Comparison of ENCODE assay signal across 1 cellular context in the genomic region with DNA sequence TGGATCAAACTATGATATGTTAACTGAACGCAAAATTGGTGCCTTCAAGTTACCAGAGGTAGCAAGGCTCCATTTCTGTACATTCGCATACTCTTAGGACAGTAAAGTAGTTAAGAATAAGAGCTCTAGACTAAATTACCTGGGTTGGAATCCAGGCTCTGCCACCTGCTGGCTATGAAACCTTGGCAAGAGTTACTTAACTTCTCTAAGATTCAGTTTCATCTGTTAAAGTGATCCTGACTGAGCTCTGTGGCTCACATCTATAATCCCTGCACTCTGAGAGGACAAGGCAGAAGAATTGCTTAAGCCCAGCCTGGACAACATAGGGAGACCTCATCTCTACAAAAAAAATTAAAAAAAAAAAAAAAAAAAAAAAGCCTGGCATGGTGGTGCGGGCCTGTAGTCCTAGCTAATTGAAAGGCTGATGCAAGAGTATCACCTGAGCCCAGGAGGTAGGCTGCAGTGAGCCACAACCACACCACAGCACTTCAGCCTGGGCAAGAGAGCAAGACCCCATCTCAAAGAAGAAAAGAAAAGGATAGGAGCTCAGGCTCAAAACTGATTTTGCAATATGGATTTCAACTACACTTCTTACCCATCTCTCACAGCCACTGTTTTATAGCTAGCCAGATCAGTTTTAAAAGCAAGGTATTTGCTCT.
A peak's percentile ranks its signal among the peaks of the same experiment; 100 is the strongest.
TF ChIP-seq lines count a peak whose summit lies in the region.

No MANE protein-coding gene starts in this region.

TF ChIP-seq in H1, 55 proteins besides CTCF, POLR2A, EP300 and RAD21:
- TF ChIP-seq KDM1A (IDR thresholded peaks at IDR 0.05; ENCODE audit: borderline replicate concordance, low read length) (peak; percentile 62; the same call in 1 of the 2 replicates), TBP (IDR thresholded peaks at IDR 0.05; ENCODE audit: low read depth, low read length) (no peak)
